In the genomic region with DNA sequence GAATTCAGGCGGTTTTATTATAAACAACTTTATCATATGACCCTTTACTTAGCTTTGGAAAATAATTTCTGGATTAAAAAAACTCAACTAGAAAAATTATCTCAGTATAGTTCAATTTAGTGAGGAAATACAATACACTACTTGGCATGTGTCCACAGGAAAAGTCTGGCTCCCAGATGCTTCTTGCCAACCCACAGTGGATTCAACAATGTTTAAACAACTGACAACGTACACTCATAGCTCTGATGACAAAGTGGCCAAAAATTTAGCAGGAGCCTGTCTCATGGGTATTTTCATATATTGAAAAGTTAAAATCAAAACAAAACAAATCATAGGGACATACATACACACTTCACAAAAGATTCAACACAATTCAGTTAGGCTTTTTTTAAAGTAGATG, we compare ENCODE assay signal across 10 cellular contexts.
DNase-seq lines count a peak whose midpoint lies in the region; ATAC-seq and TF ChIP-seq lines count a peak whose summit lies in the region.
"Had no signal": no experiment of that assay in that cellular context is flagged by ENCODE, and none has a peak within 500 bp of the region (broad histone marks: within the 10 kb centered on the region; RNA-seq: fewer than 3 reads in every experiment).

No MANE protein-coding gene starts in this region.

- H4K8ac ChIP-seq in mesenchymal stem cell (ENCODE audit: low read length): no peak overlapping the region

- in situ Hi-C loops in brain microvascular endothelial cell (cut with HindIII; ENCODE audit: low pct_ligation_motif_present, low sequenced_read_pairs): no loop called here

- peak overlapping the region; percentile 52 for H3K9ac ChIP-seq in mesenchymal stem cell (ENCODE audit: low read length)

- no peaks in the 10 kb centered on the region for H3K9me3 ChIP-seq in mesenchymal stem cell (ENCODE audit: control insufficient read depth, low read length)

- H3K4me2 ChIP-seq in mesenchymal stem cell (ENCODE audit: low read length, poor library complexity, severe bottlenecking): no peak overlapping the region

- no peak overlapping the region for H3K4ac ChIP-seq in mesenchymal stem cell (ENCODE audit: low read depth in 1 of 2, low read length in 2 of 2)

- no peak for ATAC-seq in GM21423 (IDR thresholded peaks at IDR 0.05; ENCODE audit: unreplicated experiment)

- H2BK12ac ChIP-seq in mesenchymal stem cell (ENCODE audit: low read length in 2 of 2): no peak overlapping the region

- no CpG with 5 or more reads among the region's 2 CpGs for WGBS in mesenchymal stem cell

- H3K79me1 ChIP-seq in mesenchymal stem cell (replicated peaks; ENCODE audit: low read length, poor library complexity, severe bottlenecking): peaks cover 2% of the 10 kb centered on the region

- H3K18ac ChIP-seq in mesenchymal stem cell (ENCODE audit: low read depth in 1 of 2, low read length in 2 of 2): no peak overlapping the region

- no peak overlapping the region for H3K4me3 ChIP-seq in brain microvascular endothelial cell (ENCODE audit: low read depth, low read length)
- H3K4me3 ChIP-seq in mesenchymal stem cell (ENCODE audit: insufficient read depth in 1 of 2, low read depth in 1 of 2, low read length in 2 of 2): no peak overlapping the region

- no peak overlapping the region for H2BK120ac ChIP-seq in mesenchymal stem cell (ENCODE audit: low read depth, low read length)

- H3K27ac ChIP-seq in brain microvascular endothelial cell (no peak overlapping the region), mesenchymal stem cell (ENCODE audit: low read length, poor library complexity, severe bottlenecking) (no peak overlapping the region), substantia nigra (ENCODE audit: low read depth, low read length, poor library complexity, severe bottlenecking) (no peak overlapping the region)

- no peak overlapping the region for H2AFZ ChIP-seq in mesenchymal stem cell (ENCODE audit: low read depth, low read length)

- no peaks in the 10 kb centered on the region for H3K4me1 ChIP-seq in mesenchymal stem cell (ENCODE audit: control insufficient read depth, insufficient read depth, low read depth, low read length)

- no peak overlapping the region for H4K91ac ChIP-seq in mesenchymal stem cell (ENCODE audit: low read length)

- H3K36me3 ChIP-seq in brain microvascular endothelial cell (replicated peaks) (no peaks in the 10 kb centered on the region), mesenchymal stem cell (ENCODE audit: control insufficient read depth in 1 of 2, insufficient read depth in 2 of 2, low read depth in 1 of 2, low read length in 2 of 2) (no peaks in the 10 kb centered on the region)

- H3K27me3 ChIP-seq in brain microvascular endothelial cell (replicated peaks): no peaks in the 10 kb centered on the region
- H3K27me3 ChIP-seq in mesenchymal stem cell (ENCODE audit: control insufficient read depth in 1 of 2, insufficient read depth in 1 of 2, low read length in 2 of 2): no peaks in the 10 kb centered on the region

- TF ChIP-seq CTCF in brain microvascular endothelial cell (IDR thresholded peaks at IDR 0.05; ENCODE audit: low read depth, low read length, missing control alignments): no peak

- no peak overlapping the region for H3K14ac ChIP-seq in mesenchymal stem cell (ENCODE audit: low read length in 2 of 2)

- no peak overlapping the region for H2AK5ac ChIP-seq in mesenchymal stem cell (ENCODE audit: low read length, severe bottlenecking)

- DNase-seq in DMS153 (lab: John Stamatoyannopoulos, UW) (peak; percentile 63), NCI-H1694 treated with DMSO at 0.1 percent for 48 hours (lab: John Stamatoyannopoulos, UW) (peak; percentile 92), brain microvascular endothelial cell (peak; percentile 86), mesenchymal stem cell (peak; percentile 68), anterior cingulate cortex (lab: John Stamatoyannopoulos, UW) (no peak), substantia nigra (lab: John Stamatoyannopoulos, UW) (no peak), OCI-M2 (lab: John Stamatoyannopoulos, UW; ENCODE audit: unreplicated experiment) (no peak)
- DNase-seq: activated CD4-positive, alpha-beta T cell treated with anti-CD3 and anti-CD28 coated beads, Interleukin-2, amount 10 ng/mL, durations not matched to agents 24 days and 14 days; NCI-H1930 had no signal

- H2BK5ac ChIP-seq in mesenchymal stem cell (ENCODE audit: low read depth, low read length, poor library complexity, severe bottlenecking): no peak overlapping the region

- H3K23ac ChIP-seq in mesenchymal stem cell (ENCODE audit: low read length in 2 of 2): no peak overlapping the region

- H2BK15ac ChIP-seq in mesenchymal stem cell (ENCODE audit: low read depth, poor library complexity, severe bottlenecking): no peak overlapping the region

Comparison
In these comparisons a context has a peak if more than half of its experiments do, and no peak if none do; other contexts are left out.
1. DNase-seq: peak in DMS153 (single experiment), NCI-H1694 treated with DMSO at 0.1 percent for 48 hours (single experiment), brain microvascular endothelial cell (single experiment) and mesenchymal stem cell (single experiment); none in anterior cingulate cortex (0 of 58), substantia nigra (0 of 49) and OCI-M2 (single experiment).